In genomic region chr2:187553908-187554703, GRCh38 we compare ENCODE assay signal across 8 cellular contexts. TPM values are rescaled to one million over a fixed set of nuclear protein-coding genes. Genes with fewer than 3 reads are reported as not detected.
DNase-seq lines count a peak whose midpoint lies in the region; ATAC-seq lines count a peak whose summit lies in the region.

TSS of gene TFPI (minus strand) at chr2:187554435. CDS start at chr2:187503768, 50,667 bp downstream.

- H3K4me3 ChIP-seq in Karpas-422 (ENCODE audit: low read length), result no peak within 1 kb of the TSS

- no peak within 1 kb of the TSS for H3K27ac ChIP-seq in Karpas-422 (ENCODE audit: low read length)

- no peaks in the 10 kb centered on the region for H3K9me3 Mint-ChIP-seq in activated CD4-positive, alpha-beta T cell treated with anti-CD3 and anti-CD28 coated beads for 36 hours (ENCODE audit: low read depth)
- H3K9me3 Mint-ChIP-seq in activated naive CD8-positive, alpha-beta T cell (ENCODE audit: low read depth), result no peaks in the 10 kb centered on the region

- intact Hi-C loops in activated CD4-positive, alpha-beta T cell treated with anti-CD3 and anti-CD28 coated beads for 36 hours (cut with DNase I, micrococcal nuclease), result no loop called here
- intact Hi-C loops in left cardiac atrium (cut with DNase I), result no loop called here

- no peaks in the 10 kb centered on the region for H3K79me2 ChIP-seq in Karpas-422 (ENCODE audit: low read length)

- DNase-seq in activated CD4-positive, alpha-beta T cell treated with anti-CD3 and anti-CD28 coated beads for 36 hours, result no peak
- DNase-seq in activated CD4-positive, alpha-beta T cell treated with anti-CD3 and anti-CD28 coated beads for 48 hours, result no peak
- DNase-seq in left cardiac atrium (no peak), renal cortical epithelial cell (ENCODE audit: low read depth) (peak; percentile 73), D341Med (ENCODE audit: low spot score) (no peak), NCI-H1436 treated with DMSO at 0.1 percent for 48 hours (lab: John Stamatoyannopoulos, UW) (no peak), Karpas-422 (no peak)

- no peaks in the 10 kb centered on the region for H3K36me3 Mint-ChIP-seq in activated CD4-positive, alpha-beta T cell treated with anti-CD3 and anti-CD28 coated beads for 36 hours (ENCODE audit: low read depth)
- H3K36me3 Mint-ChIP-seq in activated naive CD8-positive, alpha-beta T cell, result no peaks in the 10 kb centered on the region

- CTCF ChIA-PET in activated CD4-positive, alpha-beta T cell treated with anti-CD3 and anti-CD28 coated beads for 36 hours (lab: Charles Lee), result interaction anchor here (1.6 kb wide), 1 partner anchor 54 kb away, joined by 3 read pairs; no protein-coding TSS in a partner anchor

- H3K4me2 ChIP-seq in Karpas-422 (ENCODE audit: low read depth, low read length, poor library complexity, severe bottlenecking), result no peak within 1 kb of the TSS

- H3K4me1 Mint-ChIP-seq in activated CD4-positive, alpha-beta T cell treated with anti-CD3 and anti-CD28 coated beads for 36 hours, result peaks cover 8% of the 10 kb centered on the region
- peaks cover 6% of the 10 kb centered on the region for H3K4me1 Mint-ChIP-seq in activated naive CD8-positive, alpha-beta T cell (ENCODE audit: low read depth)

- H3K27me3 Mint-ChIP-seq in activated CD4-positive, alpha-beta T cell treated with anti-CD3 and anti-CD28 coated beads for 36 hours, result peaks cover 8% of the 10 kb centered on the region
- H3K27me3 Mint-ChIP-seq in activated naive CD8-positive, alpha-beta T cell, result peaks cover 9% of the 10 kb centered on the region

- H3K36me3 ChIP-seq in Karpas-422 (ENCODE audit: insufficient read depth, low read length), result no peaks in the 10 kb centered on the region

- no peaks in the 10 kb centered on the region for H3K27me3 ChIP-seq in Karpas-422 (ENCODE audit: low read length)

- no peak within 1 kb of the TSS for H3K27ac Mint-ChIP-seq in activated CD4-positive, alpha-beta T cell treated with anti-CD3 and anti-CD28 coated beads for 36 hours
- no peak within 1 kb of the TSS for H3K27ac Mint-ChIP-seq in activated naive CD8-positive, alpha-beta T cell

- H2AFZ ChIP-seq in Karpas-422 (ENCODE audit: low read length), result no peak within 1 kb of the TSS

- no peak for ATAC-seq in activated CD4-positive, alpha-beta T cell treated with anti-CD3 and anti-CD28 coated beads for 36 hours
- ATAC-seq in left cardiac atrium, result peak; percentile 82 to 91

- peak within 1 kb of the TSS; percentile 16 for H3K4me3 Mint-ChIP-seq in activated CD4-positive, alpha-beta T cell treated with anti-CD3 and anti-CD28 coated beads for 36 hours
- peak within 1 kb of the TSS; percentile 24 for H3K4me3 Mint-ChIP-seq in activated naive CD8-positive, alpha-beta T cell

- H3K9me2 ChIP-seq in Karpas-422 (replicated peaks; ENCODE audit: insufficient read depth, low read length), result no peaks in the 10 kb centered on the region

- no peaks in the 10 kb centered on the region for H3K9me3 ChIP-seq in Karpas-422 (ENCODE audit: low read length)

- no peak within 1 kb of the TSS for H3K9ac ChIP-seq in Karpas-422 (ENCODE audit: low read length)

- no peaks in the 10 kb centered on the region for H4K20me1 ChIP-seq in Karpas-422 (ENCODE audit: insufficient read depth, low read depth, low read length)

- no peaks in the 10 kb centered on the region for H3K4me1 ChIP-seq in Karpas-422 (ENCODE audit: low read length)

- POLR2A ChIA-PET in activated CD4-positive, alpha-beta T cell treated with anti-CD3 and anti-CD28 coated beads for 36 hours (lab: Charles Lee), result no interaction called here

RNA-seq across cellular contexts. Expression of gene TFPI, which starts in this region (rescaled TPM):
- under 1 TPM in 1 of 2 experiments, not detected in 1; 0.21 TPM for total RNA-seq in activated CD4-positive, alpha-beta T cell treated with anti-CD3 and anti-CD28 coated beads for 36 hours
- total RNA-seq in left cardiac atrium (10 to 100 TPM; 42.7 to 68.6 TPM), renal cortical epithelial cell (108 and 155 TPM in 2 replicates)
- total RNA-seq in Karpas-422 (2014; rRNA removed; shearing (Covaris generic); ENCODE audit: low replicate concordance), result not detected in 2 replicates

Comparison
In these comparisons a context has a peak if more than half of its experiments do, and no peak if none do; other contexts are left out.
1. RNA of gene TFPI (total RNA-seq): 108 to 155 TPM in renal cortical epithelial cell and 42.7 to 68.6 TPM in left cardiac atrium; 0.21 TPM in activated CD4-positive, alpha-beta T cell treated with anti-CD3 and anti-CD28 coated beads for 36 hours and not detected in Karpas-422; every median in the first group is over 10 times any median in the second.